Comparison of ENCODE assay signal across 11 cellular contexts in genomic region chr6:66086532-66086931, GRCh38.
"Had no signal": no experiment of that assay in that cellular context is flagged by ENCODE, and none has a peak within 500 bp of the region (broad histone marks: within the 10 kb centered on the region; RNA-seq: fewer than 3 reads in every experiment).

No MANE protein-coding gene starts in this region.

- H3K27ac ChIP-seq: GM23248 had no signal

- H3K9me3 ChIP-seq: HAP-1 had no signal

- H3K4me1 ChIP-seq: HAP-1 had no signal

- DNase-seq: GM23248, GOT3, H7, H9, HCEC 1CT, HFFc6 had no signal

- H3K9ac ChIP-seq: GM23248 had no signal

- H3K36me3 ChIP-seq: HAP-1 had no signal

- H3K4me2 ChIP-seq: GM23338 had no signal

- ATAC-seq: GM23338, HCT116 had no signal

- FAIRE-seq: H1, H54 had no signal

- H2AFZ ChIP-seq: GM23248, GM23338 had no signal

- H3K4me3 ChIP-seq: GM23248, GM23338, HAP-1 had no signal
